32 cellular contexts compared by ENCODE assay signal in genomic region chr9:106677374-106677773, GRCh38.
"Had no signal": no experiment of that assay in that cellular context is flagged by ENCODE, and none has a peak within 500 bp of the region (broad histone marks: within the 10 kb centered on the region; RNA-seq: fewer than 3 reads in every experiment).

No MANE protein-coding gene starts in this region.

- H3K4me3 Mint-ChIP-seq: activated CD4-positive, alpha-beta T cell treated with anti-CD3 and anti-CD28 coated beads, Interleukin-2, amount 10 ng/mL, durations not matched to agents 24 days and 14 days; activated CD8-positive, alpha-beta T cell treated with anti-CD3 and anti-CD28 coated beads for 36 hours; activated naive CD8-positive, alpha-beta T cell treated with anti-CD3 and anti-CD28 coated beads for 36 hours; activated T-cell treated with anti-CD3 and anti-CD28 coated beads, Interleukin-2, amount 50 U/mL, for 72 hours; activated T-helper 17 cell treated with anti-CD3 and anti-CD28 coated beads, Interleukin-2, amount 50 U/mL, for 72 hours had no signal

- H3K27ac ChIP-seq: brain microvascular endothelial cell, VCaP had no signal

- H3K27me3 ChIP-seq: brain microvascular endothelial cell had no signal

- H3K36me3 Mint-ChIP-seq: activated naive CD8-positive, alpha-beta T cell treated with anti-CD3 and anti-CD28 coated beads for 36 hours had no signal

- H3K4me1 Mint-ChIP-seq: activated CD4-positive, alpha-beta T cell treated with anti-CD3 and anti-CD28 coated beads, Interleukin-2, amount 10 ng/mL, durations not matched to agents 24 days and 14 days; activated naive CD8-positive, alpha-beta T cell treated with anti-CD3 and anti-CD28 coated beads for 36 hours; activated T-helper 17 cell treated with anti-CD3 and anti-CD28 coated beads, Interleukin-2, amount 50 U/mL, for 72 hours had no signal

- DNase-seq: activated CD4-positive, alpha-beta T cell treated with anti-CD3 and anti-CD28 coated beads for 1 hour; activated CD4-positive, alpha-beta T cell treated with anti-CD3 and anti-CD28 coated beads, Interleukin-2, amount 10 ng/mL, durations not matched to agents 24 days and 14 days; activated CD4-positive, alpha-beta T cell treated with anti-CD3 and anti-CD28 coated beads, Interleukin-2, amount 50 U/mL, for 4 hours; activated CD4-positive, CD25-positive, alpha-beta regulatory T cell; activated CD8-positive, alpha-beta T cell treated with anti-CD3 and anti-CD28 coated beads for 36 hours; activated effector memory CD4-positive, alpha-beta T cell treated with anti-CD3 and anti-CD28 coated beads, Interleukin-2, amount 50 U/mL, for 16 hours; activated naive CD4-positive, alpha-beta T cell; activated naive CD4-positive, alpha-beta T cell treated with anti-CD3 and anti-CD28 coated beads, Interleukin-2, amount 50 U/mL, for 16 hours; activated naive CD8-positive, alpha-beta T cell treated with anti-CD3 and anti-CD28 coated beads for 36 hours; activated T-cell treated with anti-CD3 and anti-CD28 coated beads, Interleukin-2, amount 50 U/mL, for 1 hour; activated T-cell treated with anti-CD3 and anti-CD28 coated beads, Interleukin-2, amount 50 U/mL, for 72 hours; amniotic stem cell; aorta; brain microvascular endothelial cell; central memory CD4-positive, alpha-beta T cell; MM.1S; MV-4-11; NCI-H1092; NCI-H1436 treated with DMSO at 0.1 percent for 48 hours; NCI-H1694 treated with DMSO at 0.1 percent for 48 hours; NCI-H2029; NCI-H510A; NCI-H526; NCI-H748 treated with DMSO at 0.1 percent for 48 hours; OCI-M1; Right ventricle myocardium superior; SW 1271; T-helper 1 cell; T-helper 2 cell; T-helper 9 cell had no signal

- H3K9me3 Mint-ChIP-seq: activated CD4-positive, alpha-beta T cell treated with anti-CD3 and anti-CD28 coated beads, Interleukin-2, amount 10 ng/mL, durations not matched to agents 24 days and 14 days; activated naive CD8-positive, alpha-beta T cell treated with anti-CD3 and anti-CD28 coated beads for 36 hours had no signal

- H3K27ac Mint-ChIP-seq: activated CD4-positive, alpha-beta T cell treated with anti-CD3 and anti-CD28 coated beads, Interleukin-2, amount 10 ng/mL, durations not matched to agents 24 days and 14 days; activated CD8-positive, alpha-beta T cell treated with anti-CD3 and anti-CD28 coated beads for 36 hours; activated naive CD8-positive, alpha-beta T cell treated with anti-CD3 and anti-CD28 coated beads for 36 hours; activated T-cell treated with anti-CD3 and anti-CD28 coated beads, Interleukin-2, amount 50 U/mL, for 72 hours; activated T-helper 17 cell treated with anti-CD3 and anti-CD28 coated beads, Interleukin-2, amount 50 U/mL, for 72 hours had no signal

- H3K27me3 Mint-ChIP-seq: activated CD4-positive, alpha-beta T cell treated with anti-CD3 and anti-CD28 coated beads, Interleukin-2, amount 10 ng/mL, durations not matched to agents 24 days and 14 days; activated CD8-positive, alpha-beta T cell treated with anti-CD3 and anti-CD28 coated beads for 36 hours; activated naive CD8-positive, alpha-beta T cell treated with anti-CD3 and anti-CD28 coated beads for 36 hours; activated T-helper 17 cell treated with anti-CD3 and anti-CD28 coated beads, Interleukin-2, amount 50 U/mL, for 72 hours had no signal

- H3K36me3 ChIP-seq: brain microvascular endothelial cell had no signal
